19 cellular contexts compared by ENCODE assay signal in the genomic region with DNA sequence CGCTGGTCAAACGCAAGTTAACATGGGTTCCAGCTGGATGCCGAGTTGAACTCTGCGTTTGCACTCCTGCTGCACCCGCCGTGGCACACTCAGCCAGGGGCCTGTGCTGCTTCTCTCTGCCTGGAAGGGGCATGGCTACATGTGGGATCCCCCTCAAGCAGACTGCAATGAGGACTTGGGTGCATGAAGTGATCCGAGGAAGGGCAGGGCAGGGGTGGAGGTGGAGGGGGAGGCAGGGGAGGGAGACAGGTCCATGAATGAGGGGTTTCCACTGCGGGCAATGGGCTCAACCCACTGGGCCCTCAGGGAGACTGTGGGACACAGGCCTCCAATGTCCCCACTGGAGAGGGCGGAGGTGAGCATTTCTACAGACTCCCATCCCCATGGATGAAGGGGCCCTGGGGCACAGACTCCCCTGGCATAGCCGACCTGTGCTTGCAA.
DNase-seq lines count a peak whose midpoint lies in the region; ATAC-seq and TF ChIP-seq lines count a peak whose summit lies in the region.
"Had no signal": no experiment of that assay in that cellular context is flagged by ENCODE, and none has a peak within 500 bp of the region (broad histone marks: within the 10 kb centered on the region; RNA-seq: fewer than 3 reads in every experiment).

No MANE protein-coding gene starts in this region.

- no peak overlapping the region for H3K4me2 ChIP-seq in Karpas-422 (ENCODE audit: low read depth, low read length, poor library complexity, severe bottlenecking)

- H3K27ac ChIP-seq in RWPE2 (ENCODE audit: poor library complexity, severe bottlenecking) (no peak overlapping the region), left lung (peak overlapping the region; percentile 81 to 83), stomach (peak overlapping the region in 3 of 5 donors; percentile 64 to 74 (median 73)), Karpas-422 (ENCODE audit: low read length) (no peak overlapping the region)
- H3K27ac ChIP-seq: HL-60, prostate gland had no signal

- no peaks in the 10 kb centered on the region for H4K20me1 ChIP-seq in Karpas-422 (ENCODE audit: insufficient read depth, low read depth, low read length)

- WGBS in stomach, 5 donors: 92 to 95% (median 94%) methylated on average over 10 of the region's 10 CpGs

- no peaks in the 10 kb centered on the region for H3K79me2 ChIP-seq in Karpas-422 (ENCODE audit: low read length)

- H2AFZ ChIP-seq in Karpas-422 (ENCODE audit: low read length): no peak overlapping the region

- intact Hi-C loops in left lung (cut with DNase I) (no loop called here), stomach (cut with DNase I; ENCODE audit: low total_unique reads) (no loop called here)

- H3K27me3 ChIP-seq in RWPE2 (ENCODE audit: insufficient read depth, poor library complexity, severe bottlenecking): no peaks in the 10 kb centered on the region
- no peaks in the 10 kb centered on the region for H3K27me3 ChIP-seq in left lung
- H3K27me3 ChIP-seq in stomach: no peaks in the 10 kb centered on the region
- no peaks in the 10 kb centered on the region for H3K27me3 ChIP-seq in Karpas-422 (ENCODE audit: low read length)

- H3K9me2 ChIP-seq in Karpas-422 (replicated peaks; ENCODE audit: insufficient read depth, low read length): no peaks in the 10 kb centered on the region

- no peak for TF ChIP-seq POLR2A in stomach (IDR thresholded peaks at IDR 0.05)

- H3K9me3 Mint-ChIP-seq in nephron progenitor cell: peaks cover 21% of the 10 kb centered on the region

- DNase-seq in activated CD8-positive, alpha-beta memory T cell treated with anti-CD3 and anti-CD28 coated beads, Interleukin-2, amount 50 U/mL, for 48 hours: peak; percentile 52
- DNase-seq in activated CD8-positive, alpha-beta memory T cell treated with anti-CD3 and anti-CD28 coated beads, Interleukin-2, amount 50 U/mL, for 4 hours: no peak
- DNase-seq in RWPE2 (ENCODE audit: low spot score) (peak; percentile 64), left lung (peak in 1 of 2 donors; percentile 37), stomach (no peak), nephron progenitor cell (no peak), Karpas-422 (no peak), T-helper 9 cell (no peak)
- DNase-seq: ACHN; activated CD4-positive, alpha-beta T cell treated with anti-CD3 and anti-CD28 coated beads, Interleukin-2, amount 50 U/mL, for 48 hours; activated gamma-delta T cell treated with Interleukin-2 at 50 U/mL for 16 hours; EL; KBM-7; NCI-H1417; NCI-H2227 treated with DMSO at 0.1 percent for 48 hours had no signal

- H3K9ac ChIP-seq in Karpas-422 (ENCODE audit: low read length): no peak overlapping the region

- no peaks in the 10 kb centered on the region for H3K27me3 Mint-ChIP-seq in nephron progenitor cell (ENCODE audit: low read depth, poor library complexity)

- H3K36me3 ChIP-seq in RWPE2 (ENCODE audit: low read depth) (no peaks in the 10 kb centered on the region), left lung (no peaks in the 10 kb centered on the region), stomach (no peaks in the 10 kb centered on the region), Karpas-422 (ENCODE audit: insufficient read depth, low read length) (no peaks in the 10 kb centered on the region)
- H3K36me3 ChIP-seq: prostate gland, thoracic aorta had no signal

- H3K4me3 ChIP-seq in RWPE2 (ENCODE audit: severe bottlenecking) (no peak overlapping the region), left lung (no peak overlapping the region), stomach (no peak overlapping the region), Karpas-422 (ENCODE audit: low read length) (no peak overlapping the region)
- H3K4me3 ChIP-seq: prostate gland, thoracic aorta had no signal

- H3K9me3 ChIP-seq in RWPE2 (ENCODE audit: severe bottlenecking) (no peaks in the 10 kb centered on the region), left lung (no peaks in the 10 kb centered on the region), stomach (no peaks in the 10 kb centered on the region), Karpas-422 (ENCODE audit: low read length) (no peaks in the 10 kb centered on the region)
- H3K9me3 ChIP-seq: prostate gland, thoracic aorta had no signal

- H3K4me1 Mint-ChIP-seq in nephron progenitor cell: peaks cover 41% of the 10 kb centered on the region
- H3K4me1 Mint-ChIP-seq: brain had no signal

- H3K27ac Mint-ChIP-seq in nephron progenitor cell: no peak overlapping the region

- H3K4me1 ChIP-seq in RWPE2 (ENCODE audit: insufficient read depth, poor library complexity, severe bottlenecking): peaks cover 14% of the 10 kb centered on the region
- H3K4me1 ChIP-seq in left lung: peaks cover 0 to 7% of the 10 kb centered on the region in 2 donors
- H3K4me1 ChIP-seq in stomach: peaks cover 0 to 27% (median 17%) of the 10 kb centered on the region in 4 donors
- no peaks in the 10 kb centered on the region for H3K4me1 ChIP-seq in Karpas-422 (ENCODE audit: low read length)
- H3K4me1 ChIP-seq: prostate gland had no signal

- no peak overlapping the region for H3K4me3 Mint-ChIP-seq in nephron progenitor cell
- H3K4me3 Mint-ChIP-seq: brain had no signal

- ATAC-seq in RWPE2 (ENCODE audit: low read depth): no peak
- ATAC-seq in left lung: no peak

- no peaks in the 10 kb centered on the region for H3K36me3 Mint-ChIP-seq in nephron progenitor cell (ENCODE audit: low read depth)
- H3K36me3 Mint-ChIP-seq: brain had no signal

- TF ChIP-seq CTCF in RWPE2 (IDR thresholded peaks at IDR 0.05; ENCODE audit: poor library complexity, severe bottlenecking) (no peak), left lung (IDR thresholded peaks at IDR 0.05) (no peak), stomach (IDR thresholded peaks at IDR 0.05) (no peak), nephron progenitor cell (IDR thresholded peaks at IDR 0.05) (no peak)

- TF ChIP-seq EP300 in stomach (IDR thresholded peaks at IDR 0.05): no peak

Comparison
In these comparisons a context has a peak if more than half of its experiments do, and no peak if none do; other contexts are left out.
1. DNase-seq: peak in activated CD8-positive, alpha-beta memory T cell treated with anti-CD3 and anti-CD28 coated beads, Interleukin-2, amount 50 U/mL, for 48 hours (single experiment) and RWPE2 (single experiment); none in activated CD8-positive, alpha-beta memory T cell treated with anti-CD3 and anti-CD28 coated beads, Interleukin-2, amount 50 U/mL, for 4 hours (single experiment), stomach (single experiment), nephron progenitor cell (single experiment), Karpas-422 (single experiment) and T-helper 9 cell (single experiment).
2. H3K27ac ChIP-seq: peak in left lung (2 of 2) and stomach (3 of 5); none in RWPE2 (single experiment) and Karpas-422 (single experiment).